9 cellular contexts compared by ENCODE assay signal in the genomic region with DNA sequence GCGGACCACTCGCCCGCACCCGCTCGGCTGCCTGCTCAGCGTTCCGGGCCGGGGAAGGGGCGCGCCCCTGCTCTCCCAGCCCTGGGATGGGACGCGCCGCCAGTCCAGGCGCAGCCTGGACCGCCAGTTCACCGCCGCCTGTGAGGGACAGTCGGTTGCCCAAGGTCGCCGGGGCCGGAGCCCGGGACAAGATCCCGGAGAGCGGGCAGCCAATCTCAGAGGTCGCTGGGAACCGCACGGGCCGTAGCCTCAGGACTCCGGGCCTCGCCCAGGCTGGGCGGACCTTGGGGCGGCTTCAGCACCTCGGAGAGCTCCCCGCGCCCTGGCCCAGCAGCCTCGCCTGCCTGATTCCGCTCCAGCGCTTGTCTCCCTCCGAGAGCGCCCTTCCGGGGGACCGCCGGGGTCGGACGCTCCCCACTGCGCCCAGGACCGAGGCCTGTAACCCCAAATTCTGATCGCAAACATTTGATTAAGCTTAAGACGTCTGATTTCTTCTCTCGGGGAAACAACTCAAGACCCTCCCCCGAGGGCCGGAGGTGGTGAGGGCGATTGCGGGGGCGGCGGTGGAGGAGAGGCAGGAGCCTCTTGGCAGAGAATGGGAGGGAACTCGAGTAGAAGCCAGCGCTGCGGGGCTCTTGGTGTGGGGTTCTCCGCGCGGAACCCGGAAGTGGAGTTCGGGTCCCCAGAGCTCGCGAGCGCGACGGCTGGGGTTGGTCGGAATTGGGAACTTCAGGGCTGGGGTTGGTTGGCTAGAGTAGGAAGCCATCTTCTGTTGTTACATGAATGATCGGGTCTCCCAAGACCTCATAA. TPM values are rescaled to one million over a fixed set of nuclear protein-coding genes. Genes with fewer than 3 reads are reported as not detected.
DNase-seq lines count a peak whose midpoint lies in the region; ATAC-seq and TF ChIP-seq lines count a peak whose summit lies in the region.
"Had no signal": no experiment of that assay in that cellular context is flagged by ENCODE, and none has a peak within 500 bp of the region (broad histone marks: within the 10 kb centered on the region; RNA-seq: fewer than 3 reads in every experiment).

No MANE protein-coding gene starts in this region.

- no peaks in the 10 kb centered on the region for H3K9me3 ChIP-seq in neuron (ENCODE audit: low read length)

- peak overlapping the region; percentile 52 for H3K4me3 ChIP-seq in neuron (ENCODE audit: low read length)

- no peak overlapping the region for H3K27ac ChIP-seq in foreskin keratinocyte
- H3K27ac ChIP-seq: C4-2B had no signal

- no peak overlapping the region for H2AFZ ChIP-seq in neuron (ENCODE audit: low read depth, low read length)

- H3K36me3 ChIP-seq in neuron (ENCODE audit: insufficient read depth, low read length): peaks cover 16% of the 10 kb centered on the region

- peak overlapping the region in 1 of 2 donors; percentile 72 for H3K27ac Mint-ChIP-seq in stimulated activated naive CD8-positive, alpha-beta T cell treated with anti-CD3 and anti-CD28 coated beads, Interleukin-15, amount 100 ng/mL, for 72 hours

- H3K27me3 ChIP-seq in foreskin keratinocyte (peaks cover 55% of the 10 kb centered on the region), neuron (ENCODE audit: insufficient read depth, low read length) (peaks cover 27% of the 10 kb centered on the region)

- H3K4me1 ChIP-seq in foreskin keratinocyte (no peaks in the 10 kb centered on the region), neuron (ENCODE audit: insufficient read depth, low read length) (peaks cover 34% of the 10 kb centered on the region)

- peaks cover 44% of the 10 kb centered on the region for H3K4me1 Mint-ChIP-seq in stimulated activated naive CD8-positive, alpha-beta T cell treated with anti-CD3 and anti-CD28 coated beads, Interleukin-15, amount 100 ng/mL, for 72 hours

- H3K4me3 Mint-ChIP-seq in stimulated activated naive CD8-positive, alpha-beta T cell treated with anti-CD3 and anti-CD28 coated beads, Interleukin-15, amount 100 ng/mL, for 72 hours: peak overlapping the region; percentile 79 to 94

- no peak for TF ChIP-seq CTCF in foreskin keratinocyte (conservative IDR thresholded peaks at IDR 0.05)

- no peaks in the 10 kb centered on the region for H3K9me3 Mint-ChIP-seq in stimulated activated naive CD8-positive, alpha-beta T cell treated with anti-CD3 and anti-CD28 coated beads, Interleukin-15, amount 100 ng/mL, for 72 hours

- ATAC-seq in HG03108 (IDR thresholded peaks at IDR 0.05; ENCODE audit: unreplicated experiment) (peak; percentile 75), foreskin keratinocyte (peak; percentile 69)
- ATAC-seq in stimulated activated naive CD8-positive, alpha-beta T cell treated with anti-CD3 and anti-CD28 coated beads, Interleukin-15, amount 100 ng/mL, for 72 hours: peak; percentile 76

- H3K27me3 Mint-ChIP-seq in stimulated activated naive CD8-positive, alpha-beta T cell treated with anti-CD3 and anti-CD28 coated beads, Interleukin-15, amount 100 ng/mL, for 72 hours: peaks cover 59% of the 10 kb centered on the region

- DNase-seq in NCI-H1436 (lab: John Stamatoyannopoulos, UW) (peak; percentile 79), NCI-H1436 treated with DMSO at 0.1 percent for 48 hours (lab: John Stamatoyannopoulos, UW) (no peak), RPMI7951 (ENCODE audit: low read depth) (peak; percentile 72), activated gamma-delta T cell treated with Interleukin-2 at 50 U/mL for 16 hours (peak; percentile 77), foreskin keratinocyte (no peak)
- DNase-seq in stimulated activated naive CD8-positive, alpha-beta T cell treated with anti-CD3 and anti-CD28 coated beads, Interleukin-15, amount 100 ng/mL, for 72 hours: peak; percentile 81 to 84

RNA-seq across cellular contexts. Expression of a gene that starts 1.1 kb away (rescaled TPM):
- total RNA-seq in RPMI7951 (2014; rRNA removed; shearing (Covaris generic)): 0.49 TPM in 1 of 2 replicates, not detected in the other
- not detected in 2 replicates for total RNA-seq in foreskin keratinocyte
- not detected in 2 replicates for polyA plus RNA-seq in foreskin keratinocyte

RNA-seq across cellular contexts. Expression of a gene that starts 11.2 kb away (rescaled TPM):
- total RNA-seq in RPMI7951 (2014; rRNA removed; shearing (Covaris generic)): 15.8 and 19.9 TPM in 2 replicates
- total RNA-seq in foreskin keratinocyte: 23.4 and 24.2 TPM in 2 replicates
- 50.6 and 56.0 TPM in 2 replicates for polyA plus RNA-seq in foreskin keratinocyte

RNA-seq across cellular contexts. Expression of a gene that starts 45.4 kb away (rescaled TPM):
- total RNA-seq in RPMI7951 (2014; rRNA removed; shearing (Covaris generic)): 21.3 and 22.0 TPM in 2 replicates
- total RNA-seq in foreskin keratinocyte: 70.1 and 71.6 TPM in 2 replicates
- polyA plus RNA-seq in foreskin keratinocyte: 57.9 and 59.1 TPM in 2 replicates

Comparison
In these comparisons a context has a peak if more than half of its experiments do, and no peak if none do; other contexts are left out.
1. DNase-seq: peak in NCI-H1436 (single experiment), RPMI7951 (single experiment), activated gamma-delta T cell treated with Interleukin-2 at 50 U/mL for 16 hours (single experiment) and stimulated activated naive CD8-positive, alpha-beta T cell treated with anti-CD3 and anti-CD28 coated beads, Interleukin-15, amount 100 ng/mL, for 72 hours (2 of 2); none in NCI-H1436 treated with DMSO at 0.1 percent for 48 hours (single experiment) and foreskin keratinocyte (0 of 2).
2. Peak in every context shown above with its lines, with median percentiles within 50 percentile points of each other: ATAC-seq.